1 cellular context compared by ENCODE assay signal in genomic region chr7:48140001-48140681, GRCh38.
TF ChIP-seq lines count a peak whose summit lies in the region.

No MANE protein-coding gene starts in this region.

TF ChIP-seq in HepG2, 621 proteins besides CTCF, POLR2A, EP300 and RAD21 (continued from another document and continues in another):
- TF ChIP-seq, protein P1, sequence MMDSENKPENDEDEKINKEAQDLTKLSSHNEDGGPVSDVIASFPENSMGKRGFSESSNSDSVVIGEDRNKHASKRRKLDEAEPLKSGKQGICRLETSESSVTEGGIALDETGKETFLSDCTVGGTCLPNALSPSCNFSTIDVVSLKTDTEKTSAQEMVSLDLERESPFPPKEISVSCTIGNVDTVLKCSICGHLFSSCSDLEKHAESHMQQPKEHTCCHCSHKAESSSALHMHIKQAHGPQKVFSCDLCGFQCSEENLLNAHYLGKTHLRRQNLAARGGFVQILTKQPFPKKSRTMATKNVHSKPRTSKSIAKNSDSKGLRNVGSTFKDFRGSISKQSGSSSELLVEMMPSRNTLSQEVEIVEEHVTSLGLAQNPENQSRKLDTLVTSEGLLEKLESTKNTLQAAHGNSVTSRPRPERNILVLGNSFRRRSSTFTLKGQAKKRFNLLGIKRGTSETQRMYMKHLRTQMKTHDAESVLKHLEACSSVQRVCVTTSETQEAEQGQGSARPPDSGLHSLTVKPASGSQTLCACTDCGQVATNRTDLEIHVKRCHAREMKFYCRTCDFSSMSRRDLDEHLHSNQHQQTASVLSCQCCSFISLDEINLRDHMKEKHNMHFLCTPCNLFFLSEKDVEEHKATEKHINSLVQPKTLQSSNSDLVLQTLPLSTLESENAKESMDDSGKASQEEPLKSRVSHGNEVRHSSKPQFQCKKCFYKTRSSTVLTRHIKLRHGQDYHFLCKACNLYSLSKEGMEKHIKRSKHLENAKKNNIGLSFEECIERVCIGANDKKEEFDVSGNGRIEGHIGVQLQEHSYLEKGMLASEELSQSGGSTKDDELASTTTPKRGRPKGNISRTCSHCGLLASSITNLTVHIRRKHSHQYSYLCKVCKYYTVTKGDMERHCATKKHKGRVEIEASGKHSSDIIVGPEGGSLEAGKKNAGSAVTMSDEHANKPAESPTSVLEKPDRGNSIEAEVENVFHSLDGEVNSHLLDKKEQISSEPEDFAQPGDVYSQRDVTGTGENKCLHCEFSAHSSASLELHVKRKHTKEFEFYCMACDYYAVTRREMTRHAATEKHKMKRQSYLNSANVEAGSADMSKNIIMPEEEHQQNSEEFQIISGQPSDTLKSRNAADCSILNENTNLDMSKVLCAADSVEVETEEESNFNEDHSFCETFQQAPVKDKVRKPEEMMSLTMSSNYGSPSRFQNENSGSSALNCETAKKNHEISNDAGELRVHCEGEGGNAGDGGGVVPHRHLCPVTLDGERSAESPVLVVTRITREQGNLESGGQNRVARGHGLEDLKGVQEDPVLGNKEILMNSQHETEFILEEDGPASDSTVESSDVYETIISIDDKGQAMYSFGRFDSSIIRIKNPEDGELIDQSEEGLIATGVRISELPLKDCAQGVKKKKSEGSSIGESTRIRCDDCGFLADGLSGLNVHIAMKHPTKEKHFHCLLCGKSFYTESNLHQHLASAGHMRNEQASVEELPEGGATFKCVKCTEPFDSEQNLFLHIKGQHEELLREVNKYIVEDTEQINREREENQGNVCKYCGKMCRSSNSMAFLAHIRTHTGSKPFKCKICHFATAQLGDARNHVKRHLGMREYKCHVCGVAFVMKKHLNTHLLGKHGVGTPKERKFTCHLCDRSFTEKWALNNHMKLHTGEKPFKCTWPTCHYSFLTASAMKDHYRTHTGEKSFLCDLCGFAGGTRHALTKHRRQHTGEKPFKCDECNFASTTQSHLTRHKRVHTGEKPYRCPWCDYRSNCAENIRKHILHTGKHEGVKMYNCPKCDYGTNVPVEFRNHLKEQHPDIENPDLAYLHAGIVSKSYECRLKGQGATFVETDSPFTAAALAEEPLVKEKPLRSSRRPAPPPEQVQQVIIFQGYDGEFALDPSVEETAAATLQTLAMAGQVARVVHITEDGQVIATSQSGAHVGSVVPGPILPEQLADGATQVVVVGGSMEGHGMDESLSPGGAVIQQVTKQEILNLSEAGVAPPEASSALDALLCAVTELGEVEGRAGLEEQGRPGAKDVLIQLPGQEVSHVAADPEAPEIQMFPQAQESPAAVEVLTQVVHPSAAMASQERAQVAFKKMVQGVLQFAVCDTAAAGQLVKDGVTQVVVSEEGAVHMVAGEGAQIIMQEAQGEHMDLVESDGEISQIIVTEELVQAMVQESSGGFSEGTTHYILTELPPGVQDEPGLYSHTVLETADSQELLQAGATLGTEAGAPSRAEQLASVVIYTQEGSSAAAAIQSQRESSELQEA (CRISPR knock-in tag; IDR thresholded peaks at IDR 0.05; ENCODE audit: not compliant biosample characterization), result no peak
- TF ChIP-seq, protein P2, sequence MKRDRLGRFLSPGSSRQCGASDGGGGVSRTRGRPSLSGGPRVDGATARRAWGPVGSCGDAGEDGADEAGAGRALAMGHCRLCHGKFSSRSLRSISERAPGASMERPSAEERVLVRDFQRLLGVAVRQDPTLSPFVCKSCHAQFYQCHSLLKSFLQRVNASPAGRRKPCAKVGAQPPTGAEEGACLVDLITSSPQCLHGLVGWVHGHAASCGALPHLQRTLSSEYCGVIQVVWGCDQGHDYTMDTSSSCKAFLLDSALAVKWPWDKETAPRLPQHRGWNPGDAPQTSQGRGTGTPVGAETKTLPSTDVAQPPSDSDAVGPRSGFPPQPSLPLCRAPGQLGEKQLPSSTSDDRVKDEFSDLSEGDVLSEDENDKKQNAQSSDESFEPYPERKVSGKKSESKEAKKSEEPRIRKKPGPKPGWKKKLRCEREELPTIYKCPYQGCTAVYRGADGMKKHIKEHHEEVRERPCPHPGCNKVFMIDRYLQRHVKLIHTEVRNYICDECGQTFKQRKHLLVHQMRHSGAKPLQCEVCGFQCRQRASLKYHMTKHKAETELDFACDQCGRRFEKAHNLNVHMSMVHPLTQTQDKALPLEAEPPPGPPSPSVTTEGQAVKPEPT (CRISPR knock-in tag; IDR thresholded peaks at IDR 0.05; ENCODE audit: low read depth), result no peak
- TF ChIP-seq PLRG1 (conservative IDR thresholded peaks at IDR 0.05) (no peak), PRMT3 (CRISPR knock-in tag; IDR thresholded peaks at IDR 0.05; ENCODE audit: borderline replicate concordance, low read depth) (no peak), ZNF710 (CRISPR knock-in tag; IDR thresholded peaks at IDR 0.05; ENCODE audit: borderline replicate concordance) (no peak; the same call in 1 of the 2 replicates), NFIC (IDR thresholded peaks at IDR 0.05; ENCODE audit: low read length) (peak; percentile 89), ONECUT2 (CRISPR knock-in tag; IDR thresholded peaks at IDR 0.05) (no peak), KDM6A (CRISPR knock-in tag; IDR thresholded peaks at IDR 0.05; ENCODE audit: low read depth) (peak; percentile 93), SPEN (CRISPR knock-in tag; IDR thresholded peaks at IDR 0.05; ENCODE audit: low read depth) (peak; percentile 65; the same call in 1 of the 2 replicates), NFRKB (IDR thresholded peaks at IDR 0.05) (no peak), ZNF30 (CRISPR knock-in tag; IDR thresholded peaks at IDR 0.05) (no peak), RBM22 (optimal IDR thresholded peaks at IDR 0.05; ENCODE audit: low read length) (peak; percentile 49), DPF2 (CRISPR knock-in tag; IDR thresholded peaks at IDR 0.05; ENCODE audit: borderline replicate concordance, low read depth) (peak; percentile 79), SKI (IDR thresholded peaks at IDR 0.05; ENCODE audit: partially characterized antibody) (peak; percentile 68), ZNF362 (CRISPR knock-in tag; IDR thresholded peaks at IDR 0.05; ENCODE audit: borderline replicate concordance) (no peak), ZFP36 (IDR thresholded peaks at IDR 0.05; ENCODE audit: borderline replicate concordance, low read depth, low read length, partially characterized antibody) (no peak), MEIS2 (CRISPR knock-in tag; IDR thresholded peaks at IDR 0.05) (peak; percentile 89), GABPA (IDR thresholded peaks at IDR 0.05; ENCODE audit: low read depth, low read length) (no peak), GABPA (CRISPR knock-in tag; IDR thresholded peaks at IDR 0.05; ENCODE audit: low read depth) (0 out of 2 replicates have a peak, but pooled peaks have one; percentile 44), MEF2D (CRISPR knock-in tag; IDR thresholded peaks at IDR 0.05) (peak; percentile 75; the same call in 1 of the 2 replicates), DMAP1 (CRISPR knock-in tag; IDR thresholded peaks at IDR 0.05) (peak; percentile 50; the same call in 1 of the 2 replicates), ZNF335 (CRISPR knock-in tag; IDR thresholded peaks at IDR 0.05) (no peak), ZNF501 (CRISPR knock-in tag; IDR thresholded peaks at IDR 0.05) (no peak), SAFB2 (CRISPR knock-in tag; IDR thresholded peaks at IDR 0.05; ENCODE audit: borderline replicate concordance, low read depth) (no peak; the same call in 1 of the 2 replicates), ZNF12 (CRISPR knock-in tag; IDR thresholded peaks at IDR 0.05) (peak; percentile 53), ZNF20 (CRISPR knock-in tag; IDR thresholded peaks at IDR 0.05) (no peak), SSRP1 (CRISPR knock-in tag; IDR thresholded peaks at IDR 0.05) (0 out of 2 replicates have a peak, but pooled peaks have one; percentile 24), ZNF616 (CRISPR knock-in tag; IDR thresholded peaks at IDR 0.05; ENCODE audit: low read depth) (no peak), AGO1 (IDR thresholded peaks at IDR 0.05; ENCODE audit: low read depth, low read length, poor library complexity, severe bottlenecking) (no peak), ZBTB42 (CRISPR knock-in tag; IDR thresholded peaks at IDR 0.05) (no peak), SP1 (IDR thresholded peaks at IDR 0.05) (no peak), SP1 (CRISPR knock-in tag; IDR thresholded peaks at IDR 0.05) (no peak), AHDC1 (CRISPR knock-in tag; IDR thresholded peaks at IDR 0.05; ENCODE audit: borderline replicate concordance) (peak; percentile 82; the same call in 1 of the 2 replicates), ZNF770 (CRISPR knock-in tag; IDR thresholded peaks at IDR 0.05) (no peak)
- TF ChIP-seq, protein P3, sequence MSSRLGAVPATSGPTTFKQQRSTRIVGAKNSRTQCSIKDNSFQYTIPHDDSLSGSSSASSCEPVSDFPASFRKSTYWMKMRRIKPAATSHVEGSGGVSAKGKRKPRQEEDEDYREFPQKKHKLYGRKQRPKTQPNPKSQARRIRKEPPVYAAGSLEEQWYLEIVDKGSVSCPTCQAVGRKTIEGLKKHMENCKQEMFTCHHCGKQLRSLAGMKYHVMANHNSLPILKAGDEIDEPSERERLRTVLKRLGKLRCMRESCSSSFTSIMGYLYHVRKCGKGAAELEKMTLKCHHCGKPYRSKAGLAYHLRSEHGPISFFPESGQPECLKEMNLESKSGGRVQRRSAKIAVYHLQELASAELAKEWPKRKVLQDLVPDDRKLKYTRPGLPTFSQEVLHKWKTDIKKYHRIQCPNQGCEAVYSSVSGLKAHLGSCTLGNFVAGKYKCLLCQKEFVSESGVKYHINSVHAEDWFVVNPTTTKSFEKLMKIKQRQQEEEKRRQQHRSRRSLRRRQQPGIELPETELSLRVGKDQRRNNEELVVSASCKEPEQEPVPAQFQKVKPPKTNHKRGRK (CRISPR knock-in tag; IDR thresholded peaks at IDR 0.05), result no peak
- TF ChIP-seq, protein P4, sequence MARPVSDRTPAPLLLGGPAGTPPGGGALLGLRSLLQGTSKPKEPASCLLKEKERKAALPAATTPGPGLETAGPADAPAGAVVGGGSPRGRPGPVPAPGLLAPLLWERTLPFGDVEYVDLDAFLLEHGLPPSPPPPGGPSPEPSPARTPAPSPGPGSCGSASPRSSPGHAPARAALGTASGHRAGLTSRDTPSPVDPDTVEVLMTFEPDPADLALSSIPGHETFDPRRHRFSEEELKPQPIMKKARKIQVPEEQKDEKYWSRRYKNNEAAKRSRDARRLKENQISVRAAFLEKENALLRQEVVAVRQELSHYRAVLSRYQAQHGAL (CRISPR knock-in tag; IDR thresholded peaks at IDR 0.05; ENCODE audit: not compliant biosample characterization), result no peak
